8 cellular contexts compared by ENCODE assay signal in the genomic region with DNA sequence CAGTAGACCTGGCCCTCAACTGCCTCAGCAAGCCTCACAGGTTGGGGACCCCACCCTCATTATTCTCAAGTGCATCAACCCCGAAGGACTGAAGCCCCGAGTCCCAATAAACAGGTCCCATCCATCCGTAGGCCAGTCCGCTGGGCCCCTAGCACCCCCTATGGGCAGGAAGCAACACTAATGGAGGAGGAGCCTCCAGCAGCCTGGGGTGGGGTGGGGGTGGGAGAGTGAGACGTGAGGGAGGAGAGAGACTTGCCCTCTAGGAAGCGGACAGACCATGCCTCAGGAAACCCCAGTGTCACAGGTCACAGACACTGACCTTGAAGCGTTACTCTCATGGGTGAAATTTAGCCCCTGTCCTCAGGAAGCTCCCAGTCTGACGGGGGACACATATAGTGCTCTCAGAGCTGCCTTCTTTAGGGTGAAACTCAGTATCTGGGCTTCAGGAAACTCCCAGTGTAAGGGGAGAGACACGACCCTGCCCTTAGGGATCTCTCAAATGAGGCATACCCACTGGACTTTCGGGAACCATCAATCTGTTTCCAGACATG.
A peak's percentile ranks its signal among the peaks of the same experiment; 100 is the strongest.
DNase-seq lines count a peak whose midpoint lies in the region; ATAC-seq, FAIRE-seq and TF ChIP-seq lines count a peak whose summit lies in the region.

No MANE protein-coding gene starts in this region.

- H3K4ac ChIP-seq in H1 (replicated peaks; ENCODE audit: insufficient read length, low read depth, low read length), result no peak overlapping the region

- DNase-seq in CD1c-positive myeloid dendritic cell (ENCODE audit: extremely low spot score), result peak; percentile 19
- peak; percentile 73 for DNase-seq in NOMO-1 treated with dmso at 0.1 percent for 144 hours (lab: John Stamatoyannopoulos, UW; ENCODE audit: unreplicated experiment)
- peak; percentile 39 to 79 for DNase-seq in H1 (ENCODE audit: low read depth in 1 of 2, low spot score in 2 of 2)
- no peak for DNase-seq in osteocyte (ENCODE audit: extremely low spot score, unreplicated experiment)
- DNase-seq in cortex of kidney (lab: John Stamatoyannopoulos, UW), result no peak

- CTCF ChIA-PET in H1 (lab: Charles Lee; ENCODE audit: partially characterized antibody), result interaction anchor here (0.6 to 24.5 kb wide), 22 partner anchors 11 to 1005 kb away, joined by 3 to 331 read pairs (median 4); no protein-coding TSS in a partner anchor

- no peak overlapping the region for H4K8ac ChIP-seq in H1 (ENCODE audit: extremely low read depth, insufficient read depth, low read length)

- H2BK12ac ChIP-seq in H1 (ENCODE audit: low read depth, low read length), result peak overlapping the region; percentile 99

- no peaks in the 10 kb centered on the region for H4K20me1 ChIP-seq in H1 (replicated peaks in 1 of 2; ENCODE audit: control insufficient read depth in 1 of 2, insufficient read depth in 2 of 2, low read length in 2 of 2)

- H2BK20ac ChIP-seq in H1 (ENCODE audit: low read length), result peak overlapping the region; percentile 93

- H3K14ac ChIP-seq in H1 (ENCODE audit: insufficient read length), result no peak overlapping the region

- H3K18ac ChIP-seq in H1 (ENCODE audit: extremely low read depth, low read length), result peak overlapping the region; percentile 95

- TF ChIP-seq POLR2A in H1 (IDR thresholded peaks at IDR 0.05; ENCODE audit: control extremely low read depth in 1 of 2, low read depth in 2 of 2, low read length in 2 of 2), result peak in 1 of 2 experiments; percentile 56; a peak in 2 of 3 replicates

- no peaks in the 10 kb centered on the region for H3K79me1 ChIP-seq in H1 (ENCODE audit: low read depth, low read length)

- H3K9ac ChIP-seq in H1 (replicated peaks in 1 of 4; ENCODE audit: extremely low read depth in 1 of 4, low read depth in 3 of 4, low read length in 3 of 4), result peak overlapping the region in 1 of 4 experiments; percentile 25; a peak in 2 of 7 replicates

- no peak overlapping the region for H4K5ac ChIP-seq in H1 (ENCODE audit: insufficient read length, low read depth, low read length)

- H3K9me3 Mint-ChIP-seq in osteocyte (ENCODE audit: unreplicated experiment), result no peaks in the 10 kb centered on the region

- TF ChIP-seq CTCF in H1 (IDR thresholded peaks at IDR 0.05; ENCODE audit: control extremely low read depth in 1 of 3, insufficient read depth in 1 of 3, low read depth in 1 of 3, low read length in 3 of 3) (peak in 2 of 3 experiments; percentile 78 to 81; a peak in 3 of 4 replicates), osteocyte (IDR thresholded peaks at IDR 0.05) (peak; percentile 44)

- peak overlapping the region; percentile 82 for H4K91ac ChIP-seq in H1 (replicated peaks; ENCODE audit: insufficient read length, low read length)

- H3K56ac ChIP-seq in H1 (replicated peaks; ENCODE audit: insufficient read length, low read depth, low read length), result no peak overlapping the region

- peak; percentile 75 to 86 for TF ChIP-seq RAD21 in H1 (IDR thresholded peaks at IDR 0.05 in 1 of 2, conservative IDR thresholded peaks at IDR 0.05 in 1 of 2; ENCODE audit: low read depth in 2 of 2, low read length in 2 of 2)

- H3K4me1 ChIP-seq in H1 (replicated peaks in 1 of 4; ENCODE audit: control insufficient read depth in 3 of 4, insufficient read depth in 4 of 4, low read length in 3 of 4), result peaks cover 4 to 48% (median 36%) of the 10 kb centered on the region in 4 experiments

- H2BK120ac ChIP-seq in H1 (replicated peaks; ENCODE audit: low read depth, low read length), result peak overlapping the region; percentile 67

- TF ChIP-seq EP300 in H1 (IDR thresholded peaks at IDR 0.05; ENCODE audit: borderline replicate concordance in 1 of 2, low read depth in 2 of 2, low read length in 2 of 2), result 0 out of 3 replicates have a peak, but pooled peaks of 1 of the 2 experiments have one; percentile 5

- H3K9me3 ChIP-seq in H1 (ENCODE audit: insufficient read depth in 2 of 2, low read depth in 1 of 2, low read length in 1 of 2), result no peaks in the 10 kb centered on the region

- no peak overlapping the region for H3K23ac ChIP-seq in H1 (ENCODE audit: insufficient read length)

- no peak overlapping the region for H2AFZ ChIP-seq in H1 (ENCODE audit: low read length)

- peak overlapping the region; percentile 50; the same call in 1 of the 2 replicates for H3K27ac ChIP-seq in H1 (ENCODE audit: low read depth, low read length)

- no peaks in the 10 kb centered on the region for H3K36me3 Mint-ChIP-seq in osteocyte (ENCODE audit: unreplicated experiment)

- peak overlapping the region; percentile 87 for H2AK5ac ChIP-seq in H1 (ENCODE audit: low read depth, low read length)

- peaks cover 18% of the 10 kb centered on the region for H3K4me1 Mint-ChIP-seq in osteocyte (ENCODE audit: unreplicated experiment)

- no peaks in the 10 kb centered on the region for H3K36me3 ChIP-seq in H1 (ENCODE audit: control insufficient read depth in 2 of 4, insufficient read depth in 4 of 4, low read length in 3 of 4)

- peaks cover 0 to 18% (median 9%) of the 10 kb centered on the region in 4 experiments; a peak in 5 of 7 replicates for H3K27me3 ChIP-seq in H1 (replicated peaks in 1 of 4; ENCODE audit: control insufficient read depth in 3 of 4, extremely low read depth in 1 of 4, insufficient read depth in 3 of 4, low read length in 3 of 4)

- peaks cover 5% of the 10 kb centered on the region for H3K27me3 Mint-ChIP-seq in osteocyte (ENCODE audit: unreplicated experiment)

- H3K27ac Mint-ChIP-seq in osteocyte (ENCODE audit: unreplicated experiment), result no peak overlapping the region

- 17% methylated on average over 8 of the region's 10 CpGs; no CpG with 5 or more reads in 1 of the 2 experiments for WGBS in H1 (ENCODE audit: extremely low coverage in 1 of 2, insufficient coverage in 1 of 2, insufficient read length in 1 of 2, insufficient replicate concordance in 2 of 2, low coverage in 1 of 2, low lambda C conversion rate in 2 of 2, missing lambda C conversion rate in 1 of 2), 2 experiments

- peak overlapping the region; percentile 100; the same call in 1 of the 2 replicates for H2BK15ac ChIP-seq in H1 (ENCODE audit: low read length)

- POLR2A ChIA-PET in H1 (lab: Charles Lee; ENCODE audit: partially characterized antibody), result no interaction called here

- no peaks in the 10 kb centered on the region for H3K79me2 ChIP-seq in H1 (ENCODE audit: control insufficient read depth in 1 of 2, insufficient read depth in 2 of 2, low read length in 2 of 2)

- ATAC-seq in GM18511 (IDR thresholded peaks at IDR 0.05; ENCODE audit: unreplicated experiment) (peak; percentile 42), HG03565 (IDR thresholded peaks at IDR 0.05; ENCODE audit: unreplicated experiment) (no peak), HG03521 (IDR thresholded peaks at IDR 0.05; ENCODE audit: unreplicated experiment) (no peak)

- H3K4me3 Mint-ChIP-seq in osteocyte (ENCODE audit: unreplicated experiment), result no peak overlapping the region

- FAIRE-seq in H1 (lab: Jason Lieb, UNC), result no peak

- peak overlapping the region; percentile 97 for H2BK5ac ChIP-seq in H1 (ENCODE audit: low read depth, low read length)

- peaks cover 16% of the 10 kb centered on the region for H3K23me2 ChIP-seq in H1 (ENCODE audit: low read depth, low read length)

- peak overlapping the region; percentile 59 to 71 for H3K4me2 ChIP-seq in H1 (ENCODE audit: insufficient read depth in 1 of 2, low read depth in 2 of 2, low read length in 2 of 2)

- peak overlapping the region in 3 of 4 experiments; percentile 20 to 60 (median 24); a peak in 4 of 8 replicates for H3K4me3 ChIP-seq in H1 (ENCODE audit: extremely low read depth in 1 of 4, insufficient read depth in 2 of 4, low read depth in 3 of 4, low read length in 4 of 4)

TF ChIP-seq in H1, 55 proteins besides CTCF, POLR2A, EP300 and RAD21:
- 0 out of 2 replicates have a peak, but pooled peaks have one; percentile 34 for TF ChIP-seq RBBP5 (IDR thresholded peaks at IDR 0.05; ENCODE audit: borderline replicate concordance, low read depth, low read length)
- no peak for TF ChIP-seq ZNF274 (IDR thresholded peaks at IDR 0.05; ENCODE audit: borderline replicate concordance, extremely low read depth, low read length)
- TF ChIP-seq CREB1 (IDR thresholded peaks at IDR 0.05), result 0 out of 2 replicates have a peak, but pooled peaks have one; percentile 24
- TF ChIP-seq POLR2AphosphoS5 (IDR thresholded peaks at IDR 0.05; ENCODE audit: low read depth, low read length), result peak; percentile 56; the same call in 1 of the 2 replicates
- TF ChIP-seq EZH2 (IDR thresholded peaks at IDR 0.05; ENCODE audit: low read depth, low read length, severe bottlenecking), result no peak
- TF ChIP-seq BRCA1 (IDR thresholded peaks at IDR 0.05; ENCODE audit: low read depth, low read length), result no peak
- TF ChIP-seq ASH2L (IDR thresholded peaks at IDR 0.05; ENCODE audit: low read length), result no peak
- no peak for TF ChIP-seq CBX5 (IDR thresholded peaks at IDR 0.05; ENCODE audit: low read depth, low read length)
- TF ChIP-seq TCF12 (IDR thresholded peaks at IDR 0.05; ENCODE audit: low read depth, low read length), result no peak
- TF ChIP-seq TEAD4 (IDR thresholded peaks at IDR 0.05; ENCODE audit: low read depth, low read length), result 0 out of 2 replicates have a peak, but pooled peaks have one; percentile 7
- no peak for TF ChIP-seq SP2 (IDR thresholded peaks at IDR 0.05; ENCODE audit: low read length)
- TF ChIP-seq TAF1 (IDR thresholded peaks at IDR 0.05; ENCODE audit: low read depth, low read length), result 0 out of 2 replicates have a peak, but pooled peaks have one; percentile 29
- peak; percentile 42; the same call in 1 of the 2 replicates for TF ChIP-seq YY1 (IDR thresholded peaks at IDR 0.05; ENCODE audit: low read depth, low read length)
- TF ChIP-seq SIN3A (conservative IDR thresholded peaks at IDR 0.05 in 1 of 2, IDR thresholded peaks at IDR 0.05 in 1 of 2; ENCODE audit: low read depth in 1 of 2, low read length in 2 of 2), result 0 out of 4 replicates have a peak, but pooled peaks of 1 of the 2 experiments have one; percentile 28
- 0 out of 2 replicates have a peak, but pooled peaks have one; percentile 18 for TF ChIP-seq SP1 (IDR thresholded peaks at IDR 0.05; ENCODE audit: low read depth, low read length)
- TF ChIP-seq SP4 (IDR thresholded peaks at IDR 0.05; ENCODE audit: low read length), result no peak
- no peak for TF ChIP-seq SAP30 (IDR thresholded peaks at IDR 0.05; ENCODE audit: insufficient read depth, insufficient replicate concordance, low read length)
- TF ChIP-seq GABPA (IDR thresholded peaks at IDR 0.05; ENCODE audit: borderline replicate concordance, insufficient read depth, low read length), result no peak
- TF ChIP-seq GTF2F1 (IDR thresholded peaks at IDR 0.05; ENCODE audit: borderline replicate concordance, low read depth, low read length), result no peak
- TF ChIP-seq, protein P1, sequence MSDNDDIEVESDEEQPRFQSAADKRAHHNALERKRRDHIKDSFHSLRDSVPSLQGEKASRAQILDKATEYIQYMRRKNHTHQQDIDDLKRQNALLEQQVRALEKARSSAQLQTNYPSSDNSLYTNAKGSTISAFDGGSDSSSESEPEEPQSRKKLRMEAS (IDR thresholded peaks at IDR 0.05), result peak; percentile 51

Comparison
In these comparisons a context has a peak if more than half of its experiments do, and no peak if none do; other contexts are left out.
1. DNase-seq: peak in CD1c-positive myeloid dendritic cell (single experiment), NOMO-1 treated with dmso at 0.1 percent for 144 hours (single experiment) and H1 (2 of 2); none in osteocyte (single experiment) and cortex of kidney (single experiment).